22 cellular contexts compared by ENCODE assay signal in genomic region chr2:241675885-241676284, GRCh38. TPM values are rescaled to one million over a fixed set of nuclear protein-coding genes. Genes with fewer than 3 reads are reported as not detected.
DNase-seq lines count a peak whose midpoint lies in the region; TF ChIP-seq lines count a peak whose summit lies in the region.
"Had no signal": no experiment of that assay in that cellular context is flagged by ENCODE, and none has a peak within 500 bp of the region (broad histone marks: within the 10 kb centered on the region; RNA-seq: fewer than 3 reads in every experiment).

No MANE protein-coding gene starts in this region.

- H3K27ac ChIP-seq in RWPE1 = peak overlapping the region; percentile 48
- H3K27ac ChIP-seq: foreskin keratinocyte, sigmoid colon, tibial artery had no signal

- CTCF ChIA-PET in RWPE1 (lab: Yijun Ruan, JAX) = interaction anchor here (2.4 kb wide), 1 partner anchor 11 kb away, joined by 8 read pairs; no protein-coding TSS in a partner anchor

- POLR2A ChIA-PET in RWPE1 (lab: Yijun Ruan, JAX; ENCODE audit: low non-redundant PET) = no interaction called here

- TF ChIP-seq CTCF in GM12872 (IDR thresholded peaks at IDR 0.05; ENCODE audit: insufficient read depth, low read depth, low read length) = peak; percentile 36; the same call in 1 of the 3 replicates
- TF ChIP-seq CTCF in RWPE1 (conservative IDR thresholded peaks at IDR 0.05; ENCODE audit: low read depth) = no peak
- peak; percentile 15 for TF ChIP-seq CTCF in epithelial cell of esophagus (IDR thresholded peaks at IDR 0.05; ENCODE audit: insufficient read depth, low read depth, low read length, missing control alignments)

- DNase-seq in RWPE1 (ENCODE audit: low spot score) (no peak), epithelial cell of esophagus (ENCODE audit: low read depth) (no peak), superior temporal gyrus (ENCODE audit: extremely low spot score) (no peak), HT-29 (ENCODE audit: low spot score) (no peak)
- DNase-seq: activated B cell treated with CpG ODN at 0.5 μM for 24 hours; activated CD4-positive, alpha-beta T cell treated with anti-CD3 and anti-CD28 coated beads, Interleukin-2, amount 50 U/mL, for 4 hours; anterior cingulate cortex; caudate nucleus; EL; foreskin keratinocyte; HFFc6; left colon; mesenchymal stem cell; NCI-H2081 treated with DMSO at 0.1 percent for 48 hours; NCI-H446 treated with DMSO at 0.1 percent for 48 hours; PC-3; Right ventricle myocardium superior; sigmoid colon; stimulated activated CD4-positive, alpha-beta T cell treated with anti-CD3 and anti-CD28 coated beads, Interleukin-15, amount 100 ng/mL, for 24 hours; tibial artery had no signal

- H3K4me3 ChIP-seq in epithelial cell of esophagus (ENCODE audit: low read length) = no peak overlapping the region
- H3K4me3 ChIP-seq: dorsolateral prefrontal cortex, sigmoid colon, tibial artery had no signal

RNA-seq across cellular contexts. Expression of gene DTYMK, which starts 10.7 kb away (rescaled TPM):
- total RNA-seq in HT-29 (2014; rRNA removed; shearing (Covaris generic)) = 162 and 182 TPM in 2 replicates

RNA-seq across cellular contexts. Expression of gene ING5, which starts 26.0 kb away (rescaled TPM):
- 46.4 and 54.7 TPM in 2 replicates for total RNA-seq in HT-29 (2014; rRNA removed; shearing (Covaris generic))

RNA-seq across cellular contexts. Expression of gene ATG4B, which starts 38.4 kb away (rescaled TPM):
- total RNA-seq in HT-29 (2014; rRNA removed; shearing (Covaris generic)) = 73.5 and 77.5 TPM in 2 replicates

RNA-seq across cellular contexts. Expression of gene THAP4, which starts 38.9 kb away (rescaled TPM):
- 115 and 137 TPM in 2 replicates for total RNA-seq in HT-29 (2014; rRNA removed; shearing (Covaris generic))

RNA-seq across cellular contexts. Expression of gene D2HGDH, which starts 58.5 kb away (rescaled TPM):
- 50.3 and 53.7 TPM in 2 replicates for total RNA-seq in HT-29 (2014; rRNA removed; shearing (Covaris generic))
